Comparison of ENCODE assay signal across 20 cellular contexts in genomic region chr16:2037631-2038358, GRCh38. TPM values are rescaled to one million over a fixed set of nuclear protein-coding genes. Genes with fewer than 3 reads are reported as not detected.
DNase-seq lines count a peak whose midpoint lies in the region; ATAC-seq, FAIRE-seq and TF ChIP-seq lines count a peak whose summit lies in the region.
"Had no signal": no experiment of that assay in that cellular context is flagged by ENCODE, and none has a peak within 500 bp of the region (broad histone marks: within the 10 kb centered on the region; RNA-seq: fewer than 3 reads in every experiment).

No MANE protein-coding gene starts in this region.

- POLR2A ChIA-PET in Caco-2 (lab: Charles Lee) (no interaction called here), HepG2 (lab: Yijun Ruan, JAX) (interaction anchor here (4.2 to 4.8 kb wide), 2 partner anchors 9 to 12 kb away, joined by 62 to 67 read pairs; partner anchors contain the start of genes NHERF2, NTHL1 and TSC2)

- DNase-seq in Caco-2 = no peak
- no peak for DNase-seq in body of pancreas
- no peak for DNase-seq in HepG2 (ENCODE audit: low spot score)
- no peak for DNase-seq in stomach
- no peak for DNase-seq in DMS 273 (lab: John Stamatoyannopoulos, UW; ENCODE audit: unreplicated experiment)
- DNase-seq: activated CD4-positive, alpha-beta T cell treated with anti-CD3 and anti-CD28 coated beads, Interleukin-2, amount 10 ng/mL, durations not matched to agents 7 days and 5 days; amygdala; DMS53; dorsolateral prefrontal cortex; naive thymus-derived CD4-positive, alpha-beta T cell; NCI-H1436; NCI-H524; RPMI8226 had no signal

- H3K27me3 ChIP-seq in Caco-2 (replicated peaks; ENCODE audit: control insufficient read depth, insufficient read depth, low read length) (no peaks in the 10 kb centered on the region), body of pancreas (no peaks in the 10 kb centered on the region), HepG2 (ENCODE audit: control insufficient read depth in 1 of 2, insufficient read depth in 2 of 2, low read length in 2 of 2) (no peaks in the 10 kb centered on the region), stomach (no peaks in the 10 kb centered on the region)
- H3K27me3 ChIP-seq: dorsolateral prefrontal cortex had no signal

- no peaks in the 10 kb centered on the region for H3K9me3 Mint-ChIP-seq in Caco-2 (ENCODE audit: unreplicated experiment)
- H3K9me3 Mint-ChIP-seq: activated CD4-positive, alpha-beta T cell treated with anti-CD3 and anti-CD28 coated beads, Interleukin-2, amount 10 ng/mL, durations not matched to agents 7 days and 5 days; IgD-negative memory B cell; T-helper 2 cell treated with Interferon-gamma antibody and Interleukin-4, amounts not matched to agents 5 μg/mL and 100 μg/mL, for 36 hours had no signal

- CTCF ChIA-PET in Caco-2 (lab: Charles Lee) (no interaction called here), HepG2 (lab: Yijun Ruan, JAX; ENCODE audit: low intra/inter-chr PET ratio, low total read pairs) (no interaction called here)

- TF ChIP-seq EP300 in HepG2 (IDR thresholded peaks at IDR 0.05; ENCODE audit: low read depth in 2 of 2, low read length in 2 of 2) = no peak
- no peak for TF ChIP-seq EP300 in HepG2 (CRISPR knock-in tag; IDR thresholded peaks at IDR 0.05; ENCODE audit: borderline replicate concordance)
- TF ChIP-seq EP300 in stomach (IDR thresholded peaks at IDR 0.05) = no peak

- TF ChIP-seq RAD21 in HepG2 (CRISPR knock-in tag; IDR thresholded peaks at IDR 0.05) = no peak

- no peaks in the 10 kb centered on the region; the same call in 1 of the 2 replicates for H3K36me3 ChIP-seq in Caco-2 (ENCODE audit: control insufficient read depth, insufficient read depth, low read length)
- no peaks in the 10 kb centered on the region for H3K36me3 ChIP-seq in body of pancreas (replicated peaks in 1 of 2; ENCODE audit: insufficient read depth in 1 of 2, low read depth in 2 of 2)
- H3K36me3 ChIP-seq in HepG2 (replicated peaks in 1 of 2; ENCODE audit: control insufficient read depth in 1 of 2, insufficient read depth in 2 of 2, low read length in 2 of 2) = peaks cover 3 to 6% of the 10 kb centered on the region in 2 experiments; a peak in 3 of 5 replicates
- H3K36me3 ChIP-seq in stomach = peaks cover 11 to 21% (median 12%) of the 10 kb centered on the region in 4 donors

- H3K4me3 Mint-ChIP-seq in Caco-2 (ENCODE audit: unreplicated experiment) = no peak overlapping the region
- H3K4me3 Mint-ChIP-seq: activated CD4-positive, alpha-beta T cell treated with anti-CD3 and anti-CD28 coated beads, Interleukin-2, amount 10 ng/mL, durations not matched to agents 7 days and 5 days; IgD-negative memory B cell; naive thymus-derived CD4-positive, alpha-beta T cell; T-helper 2 cell treated with Interferon-gamma antibody and Interleukin-4, amounts not matched to agents 5 μg/mL and 100 μg/mL, for 36 hours had no signal

- BruUV-seq in Caco-2 (replicated peaks; lab: Mats Ljungman, UMichigan) (no TSS peak), HepG2 (replicated peaks; lab: Mats Ljungman, UMichigan) (TSS peak; percentile 43)

- intact Hi-C loops in Caco-2 (cut with micrococcal nuclease; ENCODE audit: unreplicated experiment) (no loop called here), body of pancreas (cut with DNase I) (no loop called here), HepG2 (cut with micrococcal nuclease; ENCODE audit: unreplicated experiment) (no loop called here), stomach (cut with DNase I; ENCODE audit: low total_unique reads) (no loop called here)

- H3K27ac ChIP-seq in body of pancreas (peak overlapping the region in 3 of 4 donors; percentile 30 to 75 (median 36)), HepG2 (ENCODE audit: extremely low read length, insufficient read depth, low read length) (no peak overlapping the region), stomach (peak overlapping the region; percentile 53 to 95 (median 88))

- H3K79me2 ChIP-seq in HepG2 (ENCODE audit: insufficient read depth, low read length) = no peaks in the 10 kb centered on the region

- no peaks in the 10 kb centered on the region for H3K27me3 Mint-ChIP-seq in Caco-2 (ENCODE audit: insufficient read depth, unreplicated experiment)
- H3K27me3 Mint-ChIP-seq: activated CD4-positive, alpha-beta T cell treated with anti-CD3 and anti-CD28 coated beads, Interleukin-2, amount 10 ng/mL, durations not matched to agents 7 days and 5 days; naive thymus-derived CD4-positive, alpha-beta T cell had no signal

- H2AFZ ChIP-seq in HepG2 (ENCODE audit: low read length) = no peak overlapping the region

- peaks cover 7% of the 10 kb centered on the region for H3K4me1 Mint-ChIP-seq in Caco-2 (ENCODE audit: low read depth, unreplicated experiment)
- H3K4me1 Mint-ChIP-seq: activated CD4-positive, alpha-beta T cell treated with anti-CD3 and anti-CD28 coated beads, Interleukin-2, amount 10 ng/mL, durations not matched to agents 7 days and 5 days; IgD-negative memory B cell had no signal

- no peak for ATAC-seq in body of pancreas
- ATAC-seq in HepG2 = no peak
- no peak for ATAC-seq in HG02763 (IDR thresholded peaks at IDR 0.05; ENCODE audit: unreplicated experiment)
- ATAC-seq in GM18498 (IDR thresholded peaks at IDR 0.05; ENCODE audit: unreplicated experiment) = no peak
- ATAC-seq in GM18517 (IDR thresholded peaks at IDR 0.05; ENCODE audit: unreplicated experiment) = no peak
- ATAC-seq: naive thymus-derived CD4-positive, alpha-beta T cell had no signal

- peak overlapping the region; percentile 27 for H3K27ac Mint-ChIP-seq in Caco-2 (ENCODE audit: unreplicated experiment)
- H3K27ac Mint-ChIP-seq: activated CD4-positive, alpha-beta T cell treated with anti-CD3 and anti-CD28 coated beads, Interleukin-2, amount 10 ng/mL, durations not matched to agents 7 days and 5 days; naive thymus-derived CD4-positive, alpha-beta T cell; T-helper 2 cell treated with Interferon-gamma antibody and Interleukin-4, amounts not matched to agents 5 μg/mL and 100 μg/mL, for 36 hours had no signal

- TF ChIP-seq CTCF in Caco-2 (IDR thresholded peaks at IDR 0.05; ENCODE audit: insufficient read depth in 1 of 2, low read depth in 1 of 2, low read length in 1 of 2, severe bottlenecking in 1 of 2, unreplicated experiment in 1 of 2) (no peak), body of pancreas (IDR thresholded peaks at IDR 0.05) (no peak), HepG2 (CRISPR knock-in tag; IDR thresholded peaks at IDR 0.05) (no peak), stomach (IDR thresholded peaks at IDR 0.05) (no peak)

- TF ChIP-seq POLR2A in body of pancreas (IDR thresholded peaks at IDR 0.05) = no peak
- no peak for TF ChIP-seq POLR2A in HepG2 (IDR thresholded peaks at IDR 0.05; ENCODE audit: insufficient read depth in 1 of 2, low read depth in 2 of 2, low read length in 2 of 2)
- no peak for TF ChIP-seq POLR2A in stomach (IDR thresholded peaks at IDR 0.05)

- H3K4me3 ChIP-seq in Caco-2 (ENCODE audit: low read depth, low read length) = no peak overlapping the region
- H3K4me3 ChIP-seq in body of pancreas = no peak overlapping the region
- H3K4me3 ChIP-seq in HepG2 (replicated peaks in 1 of 3; ENCODE audit: insufficient read depth in 1 of 3, low read depth in 2 of 3, low read length in 3 of 3) = no peak overlapping the region
- H3K4me3 ChIP-seq in stomach = peak overlapping the region in 1 of 4 donors; percentile 3

- H3K9ac ChIP-seq in HepG2 (ENCODE audit: insufficient read depth, low read depth, low read length) = no peak overlapping the region

- 83 to 85% methylated on average over 14 to 27 of the region's 30 CpGs for WGBS in body of pancreas, 2 donors
- 98% methylated on average over 25 of the region's 30 CpGs for WGBS in HepG2 (ENCODE audit: low lambda C conversion rate)
- WGBS in stomach, 5 donors = 69 to 84% (median 79%) methylated on average over 18 to 30 of the region's 30 CpGs

- peaks cover 16% of the 10 kb centered on the region for H3K36me3 Mint-ChIP-seq in Caco-2 (ENCODE audit: insufficient read depth, unreplicated experiment)
- H3K36me3 Mint-ChIP-seq: IgD-negative memory B cell; naive thymus-derived CD4-positive, alpha-beta T cell had no signal

- in situ Hi-C loops in HepG2 (cut with HindIII; ENCODE audit: extremely low pct_ligation_motif_present, low pct_unique_long_range_greater_than_20kb) = no loop called here

- H3K4me2 ChIP-seq in HepG2 (ENCODE audit: low read depth, low read length) = no peak overlapping the region

- H3K9me3 ChIP-seq in Caco-2 (no peaks in the 10 kb centered on the region), body of pancreas (no peaks in the 10 kb centered on the region), HepG2 (ENCODE audit: low read length) (no peaks in the 10 kb centered on the region), stomach (no peaks in the 10 kb centered on the region)

- H3K4me1 ChIP-seq in Caco-2 = peaks cover 29% of the 10 kb centered on the region
- peaks cover 45% of the 10 kb centered on the region for H3K4me1 ChIP-seq in body of pancreas
- H3K4me1 ChIP-seq in HepG2 (ENCODE audit: insufficient read depth, low read length) = peaks cover 94% of the 10 kb centered on the region
- peaks cover 84 to 98% (median 96%) of the 10 kb centered on the region in 4 donors for H3K4me1 ChIP-seq in stomach

- no peak for FAIRE-seq in HepG2 (lab: Jason Lieb, UNC)
- FAIRE-seq: frontal cortex, islet of Langerhans had no signal

- no peaks in the 10 kb centered on the region for H4K20me1 ChIP-seq in HepG2 (ENCODE audit: insufficient read depth, low read length)

RNA-seq across cellular contexts. Expression of gene NTHL1, which starts 9.8 kb away (rescaled TPM):
- 34.3 and 38.6 TPM in 2 replicates for total RNA-seq in Caco-2 (2022)
- 10 to 100 TPM; 15.2 to 19.7 TPM for total RNA-seq in body of pancreas
- 64.8 and 64.9 TPM in 2 replicates for total RNA-seq in HepG2 (2016; rRNA removed; fragmentation: Illumina TruSeq; extraction: Trizol)
- total RNA-seq in HepG2 (2016; cell fraction: cytosol; rRNA removed; fragmentation: Illumina TruSeq; extraction: Trizol; ENCODE audit: low read depth) = 24.9 and 26.2 TPM in 2 replicates
- 69.4 and 70.6 TPM in 2 replicates for total RNA-seq in HepG2 (2016; cell fraction: insoluble cytoplasmic fraction; rRNA removed; fragmentation: Illumina TruSeq; extraction: Trizol)
- 25.2 and 29.9 TPM in 2 replicates for total RNA-seq in HepG2 (2016; cell fraction: membrane; rRNA removed; fragmentation: Illumina TruSeq; extraction: Trizol)
- 22.8 and 26.0 TPM in 2 replicates for total RNA-seq in HepG2 (2016; cell fraction: nucleus; rRNA removed; fragmentation: Illumina TruSeq; extraction: Trizol)
- polyA plus RNA-seq in HepG2 (2011; rRNA removed) = 47.5 and 55.6 TPM in 2 replicates
- 63.4 and 112 TPM in 2 replicates for polyA plus RNA-seq in HepG2 (2011; cell fraction: cytosol; rRNA removed)
- polyA plus RNA-seq in HepG2 (2011; cell fraction: nucleus; rRNA removed) = 61.1 and 66.7 TPM in 2 replicates
- polyA plus RNA-seq in HepG2 (2012) = 19.7 and 24.2 TPM in 2 replicates
- 12.4 and 13.2 TPM in 2 replicates for polyA plus RNA-seq in HepG2 (2016; cell fraction: cytosol; fragmentation: Illumina TruSeq; extraction: Trizol; ENCODE audit: low read depth)
- polyA plus RNA-seq in HepG2 (2016; cell fraction: insoluble cytoplasmic fraction; fragmentation: Illumina TruSeq; extraction: Trizol; ENCODE audit: low read depth) = 43.0 and 46.2 TPM in 2 replicates
- 15.6 and 17.1 TPM in 2 replicates for polyA plus RNA-seq in HepG2 (2016; cell fraction: membrane; fragmentation: Illumina TruSeq; extraction: Trizol; ENCODE audit: low read depth)
- 42.8 and 44.9 TPM in 2 replicates for polyA plus RNA-seq in HepG2 (2016; cell fraction: nucleus; fragmentation: Illumina TruSeq; extraction: Trizol; ENCODE audit: insufficient read depth, low read depth)
- polyA minus RNA-seq in HepG2 (2011; rRNA and poly(A)+ RNA removed; ENCODE audit: low replicate concordance) = 25.8 and 50.8 TPM in 2 replicates
- 24.2 and 32.7 TPM in 2 replicates for polyA minus RNA-seq in HepG2 (2011; cell fraction: cytosol; rRNA and poly(A)+ RNA removed)
- 9.3 and 11.6 TPM in 2 replicates for polyA minus RNA-seq in HepG2 (2011; cell fraction: nucleus; rRNA and poly(A)+ RNA removed)
- 100 to 1,000 TPM in 2 of 5 donors, 1 to 10 TPM in 3; 2.3 to 663 (median 9.5) TPM for total RNA-seq in stomach
- polyA plus RNA-seq in stomach = 10 to 100 TPM; 29.2 to 40.6 (median 36.6) TPM

RNA-seq across cellular contexts. Expression of gene TSC2, which starts 10.0 kb away (rescaled TPM):
- 109 and 112 TPM in 2 replicates for total RNA-seq in Caco-2 (2022)
- total RNA-seq in body of pancreas = 100 to 1,000 TPM in 1 of 2 donors, 10 to 100 TPM in 1; 73.9 to 152 TPM
- 10.3 and 19.6 TPM in 2 replicates for total RNA-seq in HepG2 (2016; rRNA removed; fragmentation: Illumina TruSeq; extraction: Trizol)
- 13.6 and 17.2 TPM in 2 replicates for total RNA-seq in HepG2 (2016; cell fraction: cytosol; rRNA removed; fragmentation: Illumina TruSeq; extraction: Trizol; ENCODE audit: low read depth)
- total RNA-seq in HepG2 (2016; cell fraction: insoluble cytoplasmic fraction; rRNA removed; fragmentation: Illumina TruSeq; extraction: Trizol) = 7.7 and 19.6 TPM in 2 replicates
- total RNA-seq in HepG2 (2016; cell fraction: membrane; rRNA removed; fragmentation: Illumina TruSeq; extraction: Trizol) = 13.2 and 13.3 TPM in 2 replicates
- 21.2 and 34.7 TPM in 2 replicates for total RNA-seq in HepG2 (2016; cell fraction: nucleus; rRNA removed; fragmentation: Illumina TruSeq; extraction: Trizol)
- polyA plus RNA-seq in HepG2 (2011; rRNA removed) = 40.4 and 44.6 TPM in 2 replicates
- polyA plus RNA-seq in HepG2 (2011; cell fraction: cytosol; rRNA removed) = 13.0 and 19.7 TPM in 2 replicates
- polyA plus RNA-seq in HepG2 (2011; cell fraction: nucleus; rRNA removed) = 352 and 473 TPM in 2 replicates
- 50.1 and 57.0 TPM in 2 replicates for polyA plus RNA-seq in HepG2 (2012)
- polyA plus RNA-seq in HepG2 (2016; cell fraction: cytosol; fragmentation: Illumina TruSeq; extraction: Trizol; ENCODE audit: low read depth) = 2.9 and 4.1 TPM in 2 replicates
- polyA plus RNA-seq in HepG2 (2016; cell fraction: insoluble cytoplasmic fraction; fragmentation: Illumina TruSeq; extraction: Trizol; ENCODE audit: low read depth) = 13.2 and 17.7 TPM in 2 replicates
- polyA plus RNA-seq in HepG2 (2016; cell fraction: membrane; fragmentation: Illumina TruSeq; extraction: Trizol; ENCODE audit: low read depth) = 5.4 and 5.7 TPM in 2 replicates
- polyA plus RNA-seq in HepG2 (2016; cell fraction: nucleus; fragmentation: Illumina TruSeq; extraction: Trizol; ENCODE audit: insufficient read depth, low read depth) = 82.5 and 84.9 TPM in 2 replicates
- polyA minus RNA-seq in HepG2 (2011; rRNA and poly(A)+ RNA removed; ENCODE audit: low replicate concordance) = 69.9 and 84.9 TPM in 2 replicates
- 25.5 and 36.2 TPM in 2 replicates for polyA minus RNA-seq in HepG2 (2011; cell fraction: cytosol; rRNA and poly(A)+ RNA removed)
- polyA minus RNA-seq in HepG2 (2011; cell fraction: nucleus; rRNA and poly(A)+ RNA removed) = 59.4 and 61.0 TPM in 2 replicates
- 100 to 1,000 TPM in 3 of 5 donors, 10 to 100 TPM in 2; 68.5 to 369 (median 118) TPM for total RNA-seq in stomach
- 10 to 100 TPM; 40.8 to 46.0 (median 41.1) TPM for polyA plus RNA-seq in stomach

RNA-seq across cellular contexts. Expression of gene NHERF2, which starts 11.1 kb away (rescaled TPM):
- total RNA-seq in Caco-2 (2022) (21.8 and 26.6 TPM in 2 replicates), body of pancreas (10 to 100 TPM; 32.7 to 87.3 TPM), HepG2 (2016; rRNA removed; fragmentation: Illumina TruSeq; extraction: Trizol) (15.8 and 23.7 TPM in 2 replicates), stomach (100 to 1,000 TPM in 2 of 5 donors, 10 to 100 TPM in 3; 17.4 to 201 (median 95.5) TPM)
- 17.2 and 21.7 TPM in 2 replicates for total RNA-seq in HepG2 (2016; cell fraction: cytosol; rRNA removed; fragmentation: Illumina TruSeq; extraction: Trizol; ENCODE audit: low read depth)
- 14.8 and 26.0 TPM in 2 replicates for total RNA-seq in HepG2 (2016; cell fraction: insoluble cytoplasmic fraction; rRNA removed; fragmentation: Illumina TruSeq; extraction: Trizol)
- total RNA-seq in HepG2 (2016; cell fraction: membrane; rRNA removed; fragmentation: Illumina TruSeq; extraction: Trizol) = 42.5 and 44.6 TPM in 2 replicates
- 14.4 and 15.0 TPM in 2 replicates for total RNA-seq in HepG2 (2016; cell fraction: nucleus; rRNA removed; fragmentation: Illumina TruSeq; extraction: Trizol)
- polyA plus RNA-seq in HepG2 (2011; rRNA removed) (39.3 and 47.2 TPM in 2 replicates), stomach (100 to 1,000 TPM in 2 of 3 donors, 10 to 100 TPM in 1; 65.4 to 236 (median 157) TPM)
- polyA plus RNA-seq in HepG2 (2011; cell fraction: cytosol; rRNA removed) = 28.8 and 54.4 TPM in 2 replicates
- polyA plus RNA-seq in HepG2 (2011; cell fraction: nucleus; rRNA removed) = 94.7 and 105 TPM in 2 replicates
- 25.8 and 38.7 TPM in 2 replicates for polyA plus RNA-seq in HepG2 (2012)
- polyA plus RNA-seq in HepG2 (2016; cell fraction: cytosol; fragmentation: Illumina TruSeq; extraction: Trizol; ENCODE audit: low read depth) = 54.0 and 63.1 TPM in 2 replicates
- 37.8 and 52.2 TPM in 2 replicates for polyA plus RNA-seq in HepG2 (2016; cell fraction: insoluble cytoplasmic fraction; fragmentation: Illumina TruSeq; extraction: Trizol; ENCODE audit: low read depth)
- 72.6 and 84.9 TPM in 2 replicates for polyA plus RNA-seq in HepG2 (2016; cell fraction: membrane; fragmentation: Illumina TruSeq; extraction: Trizol; ENCODE audit: low read depth)
- polyA plus RNA-seq in HepG2 (2016; cell fraction: nucleus; fragmentation: Illumina TruSeq; extraction: Trizol; ENCODE audit: insufficient read depth, low read depth) = 53.4 and 59.6 TPM in 2 replicates
- polyA minus RNA-seq in HepG2 (2011; rRNA and poly(A)+ RNA removed; ENCODE audit: low replicate concordance) = 6.8 and 36.4 TPM in 2 replicates
- polyA minus RNA-seq in HepG2 (2011; cell fraction: cytosol; rRNA and poly(A)+ RNA removed) = 24.4 and 28.2 TPM in 2 replicates
- polyA minus RNA-seq in HepG2 (2011; cell fraction: nucleus; rRNA and poly(A)+ RNA removed) = 13.3 and 13.8 TPM in 2 replicates
- polyA plus RNA-seq: IgD-negative memory B cell had no signal

RNA-seq across cellular contexts. Expression of gene NPW, which starts 18.2 kb away (rescaled TPM):
- total RNA-seq in Caco-2 (2022) = 6.1 and 8.8 TPM in 2 replicates
- not detected for total RNA-seq in body of pancreas
- total RNA-seq in HepG2 (2016; rRNA removed; fragmentation: Illumina TruSeq; extraction: Trizol) = 0.97 TPM in 1 of 2 replicates, not detected in the other
- 1.1 and 2.6 TPM in 2 replicates for total RNA-seq in HepG2 (2016; cell fraction: cytosol; rRNA removed; fragmentation: Illumina TruSeq; extraction: Trizol; ENCODE audit: low read depth)
- 0.87 TPM in 1 of 2 replicates, not detected in the other for total RNA-seq in HepG2 (2016; cell fraction: insoluble cytoplasmic fraction; rRNA removed; fragmentation: Illumina TruSeq; extraction: Trizol)
- 0.71 and 0.79 TPM in 2 replicates for total RNA-seq in HepG2 (2016; cell fraction: membrane; rRNA removed; fragmentation: Illumina TruSeq; extraction: Trizol)
- total RNA-seq in HepG2 (2016; cell fraction: nucleus; rRNA removed; fragmentation: Illumina TruSeq; extraction: Trizol) = not detected in 2 replicates
- polyA plus RNA-seq in HepG2 (2011; rRNA removed) = 0.24 and 0.25 TPM in 2 replicates
- polyA plus RNA-seq in HepG2 (2011; cell fraction: cytosol; rRNA removed) = 0.50 and 0.85 TPM in 2 replicates
- polyA plus RNA-seq in HepG2 (2011; cell fraction: nucleus; rRNA removed) = 1.1 and 1.2 TPM in 2 replicates
- 0.82 and 1.4 TPM in 2 replicates for polyA plus RNA-seq in HepG2 (2012)
- 0.87 and 1.2 TPM in 2 replicates for polyA plus RNA-seq in HepG2 (2016; cell fraction: cytosol; fragmentation: Illumina TruSeq; extraction: Trizol; ENCODE audit: low read depth)
- 0.61 and 0.63 TPM in 2 replicates for polyA plus RNA-seq in HepG2 (2016; cell fraction: insoluble cytoplasmic fraction; fragmentation: Illumina TruSeq; extraction: Trizol; ENCODE audit: low read depth)
- polyA plus RNA-seq in HepG2 (2016; cell fraction: membrane; fragmentation: Illumina TruSeq; extraction: Trizol; ENCODE audit: low read depth) = 0.42 and 0.81 TPM in 2 replicates
- polyA plus RNA-seq in HepG2 (2016; cell fraction: nucleus; fragmentation: Illumina TruSeq; extraction: Trizol; ENCODE audit: insufficient read depth, low read depth) = 0.85 and 2.0 TPM in 2 replicates
- 0.21 TPM in 1 of 2 replicates, not detected in the other for polyA minus RNA-seq in HepG2 (2011; rRNA and poly(A)+ RNA removed; ENCODE audit: low replicate concordance)
- polyA minus RNA-seq in HepG2 (2011; cell fraction: cytosol; rRNA and poly(A)+ RNA removed) = 3.4 TPM in 1 of 2 replicates, not detected in the other
- polyA minus RNA-seq in HepG2 (2011; cell fraction: nucleus; rRNA and poly(A)+ RNA removed) = 0.50 TPM in 1 of 2 replicates, not detected in the other
- total RNA-seq in stomach = under 1 TPM in 1 of 5 donors, not detected in 4; 0.55 TPM
- 10 to 100 TPM in 1 of 3 donors, 1 to 10 TPM in 2; 1.6 to 12.4 (median 2.4) TPM for polyA plus RNA-seq in stomach
- total RNA-seq: frontal cortex had no signal
- polyA plus RNA-seq: IgD-negative memory B cell; naive thymus-derived CD4-positive, alpha-beta T cell had no signal

RNA-seq across cellular contexts. Expression of gene ZNF598, which starts 28.2 kb away (rescaled TPM):
- total RNA-seq in Caco-2 (2022) = 43.7 and 50.4 TPM in 2 replicates
- 10 to 100 TPM; 41.0 to 55.4 TPM for total RNA-seq in body of pancreas
- 9.5 and 13.5 TPM in 2 replicates for total RNA-seq in HepG2 (2016; rRNA removed; fragmentation: Illumina TruSeq; extraction: Trizol)
- total RNA-seq in HepG2 (2016; cell fraction: cytosol; rRNA removed; fragmentation: Illumina TruSeq; extraction: Trizol; ENCODE audit: low read depth) = 7.8 and 8.6 TPM in 2 replicates
- 6.1 and 14.0 TPM in 2 replicates for total RNA-seq in HepG2 (2016; cell fraction: insoluble cytoplasmic fraction; rRNA removed; fragmentation: Illumina TruSeq; extraction: Trizol)
- 8.0 and 9.4 TPM in 2 replicates for total RNA-seq in HepG2 (2016; cell fraction: membrane; rRNA removed; fragmentation: Illumina TruSeq; extraction: Trizol)
- 15.2 and 16.0 TPM in 2 replicates for total RNA-seq in HepG2 (2016; cell fraction: nucleus; rRNA removed; fragmentation: Illumina TruSeq; extraction: Trizol)
- polyA plus RNA-seq in HepG2 (2011; rRNA removed) = 14.2 and 17.6 TPM in 2 replicates
- polyA plus RNA-seq in HepG2 (2011; cell fraction: cytosol; rRNA removed) = 10.9 and 19.8 TPM in 2 replicates
- polyA plus RNA-seq in HepG2 (2011; cell fraction: nucleus; rRNA removed) = 80.6 and 103 TPM in 2 replicates
- polyA plus RNA-seq in HepG2 (2012) = 6.9 and 11.3 TPM in 2 replicates
- 4.2 and 5.0 TPM in 2 replicates for polyA plus RNA-seq in HepG2 (2016; cell fraction: cytosol; fragmentation: Illumina TruSeq; extraction: Trizol; ENCODE audit: low read depth)
- polyA plus RNA-seq in HepG2 (2016; cell fraction: insoluble cytoplasmic fraction; fragmentation: Illumina TruSeq; extraction: Trizol; ENCODE audit: low read depth) = 14.5 and 15.5 TPM in 2 replicates
- 8.5 and 11.6 TPM in 2 replicates for polyA plus RNA-seq in HepG2 (2016; cell fraction: membrane; fragmentation: Illumina TruSeq; extraction: Trizol; ENCODE audit: low read depth)
- polyA plus RNA-seq in HepG2 (2016; cell fraction: nucleus; fragmentation: Illumina TruSeq; extraction: Trizol; ENCODE audit: insufficient read depth, low read depth) = 58.7 and 59.3 TPM in 2 replicates
- polyA minus RNA-seq in HepG2 (2011; rRNA and poly(A)+ RNA removed; ENCODE audit: low replicate concordance) = 25.2 and 28.9 TPM in 2 replicates
- 12.5 and 18.7 TPM in 2 replicates for polyA minus RNA-seq in HepG2 (2011; cell fraction: cytosol; rRNA and poly(A)+ RNA removed)
- polyA minus RNA-seq in HepG2 (2011; cell fraction: nucleus; rRNA and poly(A)+ RNA removed) = 12.6 and 18.4 TPM in 2 replicates
- total RNA-seq in stomach = 10 to 100 TPM; 16.3 to 86.2 (median 34.8) TPM
- 10 to 100 TPM; 21.1 to 31.0 (median 21.4) TPM for polyA plus RNA-seq in stomach
